14 cellular contexts compared by ENCODE assay signal in genomic region chr1:224065455-224065854, GRCh38. TPM values are rescaled to one million over a fixed set of nuclear protein-coding genes. Genes with fewer than 3 reads are reported as not detected.
DNase-seq lines count a peak whose midpoint lies in the region; ATAC-seq, FAIRE-seq and TF ChIP-seq lines count a peak whose summit lies in the region.
"Had no signal": no experiment of that assay in that cellular context is flagged by ENCODE, and none has a peak within 500 bp of the region (broad histone marks: within the 10 kb centered on the region; RNA-seq: fewer than 3 reads in every experiment).

No MANE protein-coding gene starts in this region.

- DNase-seq in DMS53 (lab: John Stamatoyannopoulos, UW) (peak; percentile 68), HT1080 (ENCODE audit: low read depth) (peak; percentile 72), astrocyte of the hippocampus (ENCODE audit: low read depth, low spot score) (peak; percentile 12), lung (ENCODE audit: low spot score) (no peak), urothelium cell line (ENCODE audit: low spot score) (no peak), mesendoderm (no peak), foreskin melanocyte (no peak)
- DNase-seq in activated effector memory CD4-positive, alpha-beta T cell treated with anti-CD3 and anti-CD28 coated beads, Interleukin-2, amount 50 U/mL, for 16 hours = no peak
- DNase-seq: activated CD4-positive, alpha-beta T cell treated with anti-CD3 and anti-CD28 coated beads for 4 hours; islet precursor cell; NCI-H510A treated with DMSO at 0.1 percent for 48 hours; stimulated activated CD4-positive, alpha-beta T cell treated with anti-CD3 and anti-CD28 coated beads, Interleukin-2, amount 100 ng/mL, for 24 hours; substantia nigra had no signal

- H3K9ac ChIP-seq in mesendoderm (ENCODE audit: low read length) = no peak overlapping the region

- H3K4ac ChIP-seq in mesendoderm (ENCODE audit: low read depth, low read length) = no peak overlapping the region

- TF ChIP-seq CTCF in lung (IDR thresholded peaks at IDR 0.05; ENCODE audit: control extremely low read depth, extremely low read depth) = no peak

- H4K8ac ChIP-seq in mesendoderm (ENCODE audit: low read depth, low read length) = no peak overlapping the region

- no peaks in the 10 kb centered on the region for H3K9me3 ChIP-seq in lung (ENCODE audit: control insufficient read depth in 2 of 2, insufficient read depth in 1 of 2, low read length in 1 of 2)

- no peak overlapping the region for H2BK15ac ChIP-seq in mesendoderm (replicated peaks; ENCODE audit: low read depth)

- no peaks in the 10 kb centered on the region for H3K79me2 ChIP-seq in mesendoderm (ENCODE audit: control insufficient read depth, insufficient read depth, low read length)

- H3K4me2 ChIP-seq in mesendoderm (ENCODE audit: low read length) = no peak overlapping the region

- no peak overlapping the region for H3K23ac ChIP-seq in mesendoderm (ENCODE audit: low read length)

- no peak overlapping the region for H2BK120ac ChIP-seq in mesendoderm (ENCODE audit: low read depth, low read length)

- 54 to 66% methylated on average over 2 of the region's 2 CpGs for WGBS in lung, 2 donors
- no CpG with 5 or more reads among the region's 2 CpGs for WGBS in mesendoderm (ENCODE audit: extremely low coverage, insufficient coverage, low lambda C conversion rate)

- H3K4me1 ChIP-seq in lung (ENCODE audit: control insufficient read depth in 2 of 2, insufficient read depth in 2 of 2, low read length in 2 of 2) (no peaks in the 10 kb centered on the region), mesendoderm (ENCODE audit: control insufficient read depth, low read depth, low read length) (no peaks in the 10 kb centered on the region)

- H3K18ac ChIP-seq in mesendoderm (ENCODE audit: low read length) = no peak overlapping the region

- H3K27me3 ChIP-seq in lung (ENCODE audit: control insufficient read depth, insufficient read depth) (no peaks in the 10 kb centered on the region), mesendoderm (ENCODE audit: insufficient read depth, low read length, poor library complexity) (no peaks in the 10 kb centered on the region)

- no peak overlapping the region for H3K56ac ChIP-seq in mesendoderm (ENCODE audit: low read length)

- no peaks in the 10 kb centered on the region for H3K79me1 ChIP-seq in mesendoderm (ENCODE audit: low read length)

- no peak overlapping the region for H4K5ac ChIP-seq in mesendoderm (ENCODE audit: low read length)

- no peak for FAIRE-seq in urothelium cell line (lab: Jason Lieb, UNC)
- FAIRE-seq: endometrium had no signal

- no peak overlapping the region for H3K27ac ChIP-seq in lung (ENCODE audit: low read depth in 1 of 2, low read length in 1 of 2)
- no peak overlapping the region for H3K27ac ChIP-seq in mesendoderm (ENCODE audit: low read depth, low read length)

- peak; percentile 34 for ATAC-seq in lung (ENCODE audit: insufficient read depth, low FRiP score)

- H3K36me3 ChIP-seq in lung (ENCODE audit: control insufficient read depth in 2 of 2, insufficient read depth in 2 of 2, low read length in 2 of 2) (no peaks in the 10 kb centered on the region), mesendoderm (ENCODE audit: control insufficient read depth, insufficient read depth, low read length) (no peaks in the 10 kb centered on the region)

- no peak overlapping the region for H2AK5ac ChIP-seq in mesendoderm (ENCODE audit: low read length)

- H2BK5ac ChIP-seq in mesendoderm (ENCODE audit: low read length) = no peak overlapping the region

- H3K4me3 ChIP-seq in lung = no peak overlapping the region
- no peak overlapping the region for H3K4me3 ChIP-seq in mesendoderm (ENCODE audit: low read length)

RNA-seq across cellular contexts. Expression of gene FBXO28, which starts 48.5 kb away (rescaled TPM):
- total RNA-seq in HT1080 (2014; rRNA removed; shearing (Covaris generic)) = 39.2 and 49.7 TPM in 2 replicates
- polyA plus RNA-seq in HT1080 (2015; cell fraction: cytosol; rRNA removed) = 24.7 and 31.5 TPM in 2 replicates
- polyA plus RNA-seq in HT1080 (2015; cell fraction: nucleus; rRNA removed) = 23.8 and 28.0 TPM in 2 replicates
- 10 to 100 TPM; 27.4 to 41.5 TPM for total RNA-seq in lung
- polyA plus RNA-seq in lung = 10 to 100 TPM; 10.1 to 11.9 TPM
- polyA plus RNA-seq in mesendoderm (2013, experiment 1 of 2) = 22.1 TPM
- polyA plus RNA-seq in mesendoderm (2013, experiment 2 of 2) = 22.0 TPM

Comparison
In these comparisons a context has a peak if more than half of its experiments do, and no peak if none do; other contexts are left out.
1. DNase-seq: peak in DMS53 (single experiment), HT1080 (single experiment) and astrocyte of the hippocampus (single experiment); none in lung (single experiment), activated effector memory CD4-positive, alpha-beta T cell treated with anti-CD3 and anti-CD28 coated beads, Interleukin-2, amount 50 U/mL, for 16 hours (single experiment), urothelium cell line (single experiment), mesendoderm (single experiment) and foreskin melanocyte (single experiment).